16 cellular contexts compared by ENCODE assay signal in the genomic region with DNA sequence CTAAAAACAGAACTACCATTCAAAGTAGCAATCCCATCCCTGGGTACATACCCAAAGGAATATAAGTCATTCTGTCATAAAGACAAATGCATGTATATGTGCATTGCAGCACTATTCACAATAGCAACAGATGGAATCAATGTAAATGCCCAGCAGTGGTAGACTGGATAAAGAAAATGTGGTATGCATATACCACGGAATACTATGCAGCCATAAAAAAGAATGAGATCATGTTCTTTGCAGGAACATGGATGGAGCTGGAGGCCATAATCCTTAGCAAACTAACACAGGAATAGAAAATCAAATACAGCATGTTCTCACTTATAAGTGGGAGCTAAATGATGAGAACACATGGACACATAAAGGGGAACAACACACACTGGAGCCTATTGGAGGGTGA. TPM values are rescaled to one million over a fixed set of nuclear protein-coding genes. Genes with fewer than 3 reads are reported as not detected.
"Had no signal": no experiment of that assay in that cellular context is flagged by ENCODE, and none has a peak within 500 bp of the region (broad histone marks: within the 10 kb centered on the region; RNA-seq: fewer than 3 reads in every experiment).

No MANE protein-coding gene starts in this region.

RNA-seq across cellular contexts. Expression of gene SDR42E2, which starts 33.8 kb away (rescaled TPM):
- total RNA-seq: kidney, kidney epithelial cell, left cardiac atrium, left colon, left lobe of liver, left ventricle myocardium superior, liver, lower leg skin, mammary epithelial cell, mesenteric fat pad, mucosa of descending colon, myocyte had no signal
- polyA plus RNA-seq: keratinocyte, mammary epithelial cell had no signal

RNA-seq across cellular contexts. Expression of gene VWA3A, which starts 36.2 kb away (rescaled TPM):
- total RNA-seq: left cardiac atrium, left colon, lung microvascular endothelial cell, mammary epithelial cell, myocyte had no signal
- polyA plus RNA-seq: immature natural killer cell; liver; mammary epithelial cell; naive thymus-derived CD4-positive, alpha-beta T cell had no signal
